In genomic region chr6:42292002-42292735, GRCh38 we compare ENCODE assay signal across 10 cellular contexts.
DNase-seq lines count a peak whose midpoint lies in the region; ATAC-seq, FAIRE-seq and TF ChIP-seq lines count a peak whose summit lies in the region.
"Had no signal": no experiment of that assay in that cellular context is flagged by ENCODE, and none has a peak within 500 bp of the region (broad histone marks: within the 10 kb centered on the region; RNA-seq: fewer than 3 reads in every experiment).

No MANE protein-coding gene starts in this region.

- no peak for TF ChIP-seq POLR2A in GM12891 (IDR thresholded peaks at IDR 0.05; ENCODE audit: low read depth, low read length)

- no peaks in the 10 kb centered on the region for H3K27me3 ChIP-seq in ACC112 (ENCODE audit: insufficient read depth, low read length)

- DNase-seq in GM12891 (ENCODE audit: insufficient read length, low spot score) = no peak
- peak; percentile 61 for DNase-seq in activated CD4-positive, alpha-beta memory T cell treated with anti-CD3 and anti-CD28 coated beads for 36 hours
- DNase-seq in fibroblast of the conjunctiva (ENCODE audit: low read depth) = peak; percentile 46
- no peak for DNase-seq in NCI-H510A (lab: John Stamatoyannopoulos, UW)
- no peak for DNase-seq in cardiac septum (ENCODE audit: low spot score)
- no peak for DNase-seq in NCI-H2196 treated with DMSO at 0.1 percent for 48 hours (lab: John Stamatoyannopoulos, UW; ENCODE audit: unreplicated experiment)
- DNase-seq: stimulated activated CD4-positive, alpha-beta T cell treated with anti-CD3 and anti-CD28 coated beads, Interleukin-2, amount 100 ng/mL, for 24 hours had no signal

- intact Hi-C loops in activated CD4-positive, alpha-beta memory T cell treated with anti-CD3 and anti-CD28 coated beads for 36 hours (cut with micrococcal nuclease) = loop anchor here (2.0 kb wide), 2 partner anchors 25 to 49 kb away; no protein-coding TSS in a partner anchor
- intact Hi-C loops in cardiac septum (cut with DNase I) = no loop called here

- H3K27me3 Mint-ChIP-seq in activated CD4-positive, alpha-beta memory T cell treated with anti-CD3 and anti-CD28 coated beads for 36 hours = no peaks in the 10 kb centered on the region

- H3K79me2 ChIP-seq in ACC112 (ENCODE audit: control insufficient read depth, insufficient read depth, low read length, unreplicated experiment) = no peaks in the 10 kb centered on the region

- no peaks in the 10 kb centered on the region for H3K36me3 ChIP-seq in ACC112 (ENCODE audit: insufficient read depth, low read length)

- H3K36me3 Mint-ChIP-seq in activated CD4-positive, alpha-beta memory T cell treated with anti-CD3 and anti-CD28 coated beads for 36 hours = peaks cover 22% of the 10 kb centered on the region

- H3K4me3 Mint-ChIP-seq in activated CD4-positive, alpha-beta memory T cell treated with anti-CD3 and anti-CD28 coated beads for 36 hours = no peak overlapping the region

- peaks cover 5% of the 10 kb centered on the region for H3K9me3 Mint-ChIP-seq in activated CD4-positive, alpha-beta memory T cell treated with anti-CD3 and anti-CD28 coated beads for 36 hours

- H3K27ac ChIP-seq in ACC112 (ENCODE audit: low read depth, low read length) = peak overlapping the region; percentile 72

- peaks cover 34% of the 10 kb centered on the region for H3K4me1 ChIP-seq in ACC112 (ENCODE audit: control insufficient read depth, insufficient read depth, low read length, unreplicated experiment)

- H3K27ac Mint-ChIP-seq in activated CD4-positive, alpha-beta memory T cell treated with anti-CD3 and anti-CD28 coated beads for 36 hours = peak overlapping the region; percentile 76

- POLR2A ChIA-PET in activated CD4-positive, alpha-beta memory T cell treated with anti-CD3 and anti-CD28 coated beads for 36 hours (lab: Charles Lee) = no interaction called here

- no peak overlapping the region for H2AFZ ChIP-seq in ACC112 (ENCODE audit: low read length, unreplicated experiment)

- H3K4me3 ChIP-seq in ACC112 (ENCODE audit: low read depth, low read length) = no peak overlapping the region

- peaks cover 58% of the 10 kb centered on the region for H3K4me1 Mint-ChIP-seq in activated CD4-positive, alpha-beta memory T cell treated with anti-CD3 and anti-CD28 coated beads for 36 hours (ENCODE audit: low read depth)

- peak; percentile 33 for FAIRE-seq in GM12891 (lab: Jason Lieb, UNC)
- FAIRE-seq: endometrium had no signal

- CTCF ChIA-PET in activated CD4-positive, alpha-beta memory T cell treated with anti-CD3 and anti-CD28 coated beads for 36 hours (lab: Charles Lee) = interaction anchor here (1.4 kb wide), 1 partner anchor 18 kb away, joined by 3 read pairs; no protein-coding TSS in a partner anchor

- ATAC-seq in HG03354 (IDR thresholded peaks at IDR 0.05; ENCODE audit: poor library complexity, severe bottlenecking, unreplicated experiment) = no peak

TF ChIP-seq in GM12891, 5 proteins besides CTCF, POLR2A, EP300 and RAD21:
- TF ChIP-seq POLR2AphosphoS5 (IDR thresholded peaks at IDR 0.05; ENCODE audit: low read depth, low read length) (no peak), TAF1 (IDR thresholded peaks at IDR 0.05; ENCODE audit: low read depth, low read length) (no peak), SPI1 (IDR thresholded peaks at IDR 0.05; ENCODE audit: low read depth, low read length) (no peak), POU2F2 (IDR thresholded peaks at IDR 0.05; ENCODE audit: low read depth, low read length) (no peak), PAX5 (IDR thresholded peaks at IDR 0.05; ENCODE audit: insufficient read depth, low read length, severe bottlenecking) (no peak)

Comparison
In these comparisons a context has a peak if more than half of its experiments do, and no peak if none do; other contexts are left out.
1. DNase-seq: peak in activated CD4-positive, alpha-beta memory T cell treated with anti-CD3 and anti-CD28 coated beads for 36 hours (single experiment) and fibroblast of the conjunctiva (single experiment); none in GM12891 (single experiment), NCI-H510A (single experiment), cardiac septum (single experiment) and NCI-H2196 treated with DMSO at 0.1 percent for 48 hours (single experiment).